Comparison of ENCODE assay signal across 1 cellular context in the genomic region with DNA sequence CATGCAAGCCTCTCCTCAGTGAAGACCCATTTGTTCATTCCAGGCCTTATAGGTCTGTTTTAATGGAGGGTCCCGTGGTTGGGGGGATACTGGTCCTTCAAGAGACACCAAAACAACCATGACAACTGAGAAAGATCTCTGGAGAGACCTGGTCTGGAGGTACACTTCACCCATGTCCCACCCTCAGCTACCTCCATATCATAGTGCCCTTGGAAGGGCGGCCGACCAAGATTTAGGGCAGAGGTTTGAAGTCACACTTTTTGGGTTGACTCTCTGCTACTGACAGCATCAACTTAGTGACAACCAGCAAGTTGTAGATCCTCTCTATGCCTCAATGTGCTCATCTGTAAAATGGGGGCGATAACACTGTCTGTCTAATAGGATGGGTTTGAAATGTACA.
TF ChIP-seq lines count a peak whose summit lies in the region.

No MANE protein-coding gene starts in this region.

TF ChIP-seq in K562, 482 proteins besides CTCF, POLR2A, EP300 and RAD21:
- TF ChIP-seq, protein P1, sequence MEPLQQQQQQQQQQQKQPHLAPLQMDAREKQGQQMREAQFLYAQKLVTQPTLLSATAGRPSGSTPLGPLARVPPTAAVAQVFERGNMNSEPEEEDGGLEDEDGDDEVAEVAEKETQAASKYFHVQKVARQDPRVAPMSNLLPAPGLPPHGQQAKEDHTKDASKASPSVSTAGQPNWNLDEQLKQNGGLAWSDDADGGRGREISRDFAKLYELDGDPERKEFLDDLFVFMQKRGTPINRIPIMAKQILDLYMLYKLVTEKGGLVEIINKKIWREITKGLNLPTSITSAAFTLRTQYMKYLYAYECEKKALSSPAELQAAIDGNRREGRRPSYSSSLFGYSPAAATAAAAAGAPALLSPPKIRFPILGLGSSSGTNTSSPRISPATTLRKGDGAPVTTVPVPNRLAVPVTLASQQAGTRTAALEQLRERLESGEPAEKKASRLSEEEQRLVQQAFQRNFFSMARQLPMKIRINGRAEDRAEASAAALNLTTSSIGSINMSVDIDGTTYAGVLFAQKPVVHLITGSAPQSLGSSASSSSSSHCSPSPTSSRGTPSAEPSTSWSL (CRISPR knock-in tag; IDR thresholded peaks at IDR 0.05; ENCODE audit: borderline replicate concordance), result no peak
- no peak for TF ChIP-seq NFATC3 (IDR thresholded peaks at IDR 0.05)
- TF ChIP-seq RBM25 (IDR thresholded peaks at IDR 0.05; ENCODE audit: low read depth, low read length, severe bottlenecking), result peak; percentile 21
- TF ChIP-seq, protein P2, sequence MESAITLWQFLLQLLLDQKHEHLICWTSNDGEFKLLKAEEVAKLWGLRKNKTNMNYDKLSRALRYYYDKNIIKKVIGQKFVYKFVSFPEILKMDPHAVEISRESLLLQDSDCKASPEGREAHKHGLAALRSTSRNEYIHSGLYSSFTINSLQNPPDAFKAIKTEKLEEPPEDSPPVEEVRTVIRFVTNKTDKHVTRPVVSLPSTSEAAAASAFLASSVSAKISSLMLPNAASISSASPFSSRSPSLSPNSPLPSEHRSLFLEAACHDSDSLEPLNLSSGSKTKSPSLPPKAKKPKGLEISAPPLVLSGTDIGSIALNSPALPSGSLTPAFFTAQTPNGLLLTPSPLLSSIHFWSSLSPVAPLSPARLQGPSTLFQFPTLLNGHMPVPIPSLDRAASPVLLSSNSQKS (CRISPR knock-in tag; IDR thresholded peaks at IDR 0.05), result no peak
TF ChIP-seq in K562: peak in this region for 1.
